8 cellular contexts compared by ENCODE assay signal in the genomic region with DNA sequence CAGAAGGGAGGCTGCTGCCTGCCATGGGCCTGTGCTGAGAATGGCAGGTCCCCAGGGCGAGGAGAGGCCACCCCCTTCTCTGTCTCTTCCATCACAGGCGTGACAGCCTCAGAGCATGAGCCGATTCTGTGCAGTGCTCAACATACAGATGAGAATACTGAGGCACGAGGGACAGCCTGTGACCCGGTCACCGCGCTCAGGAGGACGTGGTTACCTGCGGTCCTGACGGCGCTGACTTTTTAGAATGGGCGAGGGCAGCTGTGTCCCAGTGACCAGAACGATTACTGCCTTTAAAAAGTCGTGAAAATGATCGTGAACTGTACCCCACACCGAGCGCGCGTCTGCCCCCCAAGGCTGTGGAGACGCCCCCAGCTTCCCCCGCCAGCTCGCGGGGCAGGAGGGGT. TPM values are rescaled to one million over a fixed set of nuclear protein-coding genes. Genes with fewer than 3 reads are reported as not detected.
DNase-seq lines count a peak whose midpoint lies in the region; FAIRE-seq and TF ChIP-seq lines count a peak whose summit lies in the region.
"Not testable (repeated sequence)": the region's sequence is repeated elsewhere in the genome, so short reads cannot be mapped to it uniquely, and the experiment has no call there.

No MANE protein-coding gene starts in this region.

- not testable (repeated sequence) for H3K27me3 ChIP-seq in ascending aorta; small intestine (ENCODE audit: control insufficient read depth in 2 of 2, insufficient read depth in 2 of 2, low read length in 2 of 2); vagina

- H3K27ac ChIP-seq in ascending aorta (peak overlapping the region; percentile 71 to 89), mesodermal cell (ENCODE audit: low read depth, low read length, severe bottlenecking) (peak overlapping the region; percentile 23), small intestine (ENCODE audit: low read depth in 1 of 2, low read length in 1 of 2) (peak overlapping the region; percentile 35 to 72), vagina (peak overlapping the region; percentile 81)

- not testable (repeated sequence) for H3K9me3 ChIP-seq in ascending aorta; mesodermal cell (ENCODE audit: control insufficient read depth, low read length); small intestine (ENCODE audit: control insufficient read depth, low read depth); vagina

- H3K4me3 ChIP-seq in ascending aorta (peak overlapping the region; percentile 90 to 95), fibroblast of mammary gland (ENCODE audit: control insufficient read depth, low read depth, low read length) (peak overlapping the region; percentile 65), mesodermal cell (ENCODE audit: extremely low read depth, insufficient read depth, low read length, poor library complexity, severe bottlenecking) (peak overlapping the region; percentile 59), small intestine (ENCODE audit: low read depth in 1 of 2, low read length in 2 of 2) (peak overlapping the region in 1 of 2 donors; percentile 71), vagina (peak overlapping the region; percentile 86 to 88)

- not testable (repeated sequence) for TF ChIP-seq CTCF in ascending aorta (IDR thresholded peaks at IDR 0.05); fibroblast of mammary gland (conservative IDR thresholded peaks at IDR 0.05; ENCODE audit: control insufficient read depth, insufficient read depth, low read depth, low read length); vagina (IDR thresholded peaks at IDR 0.05)

- H3K4me1 ChIP-seq in ascending aorta; mesodermal cell (ENCODE audit: control insufficient read depth, insufficient read depth, low read length, poor library complexity, severe bottlenecking); small intestine (ENCODE audit: control insufficient read depth in 2 of 2, insufficient read depth in 1 of 2, low read depth in 1 of 2, low read length in 1 of 2): not testable (repeated sequence)
- peaks cover 13% of the 10 kb centered on the region for H3K4me1 ChIP-seq in vagina

- not testable (repeated sequence) for H3K36me3 ChIP-seq in ascending aorta; mesodermal cell (ENCODE audit: control insufficient read depth, insufficient read depth, low read length); small intestine (ENCODE audit: control insufficient read depth in 2 of 2, insufficient read depth in 2 of 2, low read length in 2 of 2); vagina

- DNase-seq in H4 (ENCODE audit: low spot score) = peak; percentile 21
- peak; percentile 61 for DNase-seq in NCI-H82 (lab: John Stamatoyannopoulos, UW)
- peak; percentile 28 to 34 for DNase-seq in activated CD4-positive, alpha-beta T cell treated with anti-CD3 and anti-CD28 coated beads for 4 hours
- peak in 1 of 2 donors; percentile 67 for DNase-seq in ascending aorta (ENCODE audit: low spot score in 2 of 2)
- not testable (repeated sequence) for DNase-seq in fibroblast of mammary gland (ENCODE audit: low read depth); vagina (ENCODE audit: extremely low spot score in 2 of 2)
- DNase-seq in small intestine = peak; percentile 29

- WGBS in mesodermal cell (ENCODE audit: insufficient coverage in 2 of 2), 2 experiments = 0 to 2% methylated on average over 14 to 21 of the region's 23 CpGs
- 0% methylated on average over 22 to 23 of the region's 23 CpGs for WGBS in small intestine, 3 donors

- not testable (repeated sequence) for TF ChIP-seq POLR2A in vagina (IDR thresholded peaks at IDR 0.05)

- FAIRE-seq in small intestine (lab: Jason Lieb, UNC) = not testable (repeated sequence)

- intact Hi-C loops in ascending aorta (cut with DNase I) = loop anchor here (5.0 kb wide), 2 partner anchors 250 to 330 kb away; partner anchors contain the start of genes GLYR1, UBN1 and ZNF500
- intact Hi-C loops in vagina (cut with DNase I) = not testable (repeated sequence)

RNA-seq across cellular contexts. Expression of gene EEF2KMT, which starts 0.5 kb away (rescaled TPM):
- total RNA-seq in H4 (2014; rRNA removed; shearing (Covaris generic)) = 10.5 and 16.6 TPM in 2 replicates
- total RNA-seq in ascending aorta (2.8 TPM), vagina (15.7 TPM)
- polyA plus RNA-seq in mesodermal cell (2013, experiment 1 of 2) = 7.7 TPM
- 7.9 TPM for polyA plus RNA-seq in mesodermal cell (2013, experiment 2 of 2)
- polyA plus RNA-seq in small intestine = 1 to 10 TPM; 4.5 to 9.7 (median 4.9) TPM

RNA-seq across cellular contexts. Expression of gene ALG1, which starts 25.4 kb away (rescaled TPM):
- 12.0 and 14.9 TPM in 2 replicates for total RNA-seq in H4 (2014; rRNA removed; shearing (Covaris generic))
- 27.2 TPM for total RNA-seq in ascending aorta
- polyA plus RNA-seq in mesodermal cell (2013, experiment 1 of 2) = 14.6 TPM
- polyA plus RNA-seq in mesodermal cell (2013, experiment 2 of 2) = 12.7 TPM
- 10 to 100 TPM in 1 of 3 donors, 1 to 10 TPM in 2; 4.6 to 35.4 (median 5.6) TPM for polyA plus RNA-seq in small intestine
- 22.8 TPM for total RNA-seq in vagina

RNA-seq across cellular contexts. Expression of gene C16orf89, which starts 31.3 kb away (rescaled TPM):
- total RNA-seq in H4 (2014; rRNA removed; shearing (Covaris generic)) = 1.0 and 3.6 TPM in 2 replicates
- total RNA-seq in ascending aorta = 4.6 TPM
- polyA plus RNA-seq in mesodermal cell (2013, experiment 1 of 2) = 3.5 TPM
- 2.3 TPM for polyA plus RNA-seq in mesodermal cell (2013, experiment 2 of 2)
- polyA plus RNA-seq in small intestine = 1 to 10 TPM in 2 of 3 donors, not detected in 1; 1.1 to 2.5 TPM
- 4.4 TPM for total RNA-seq in vagina

Comparison
In these comparisons a context has a peak if more than half of its experiments do, and no peak if none do; other contexts are left out.
1. H3K27ac ChIP-seq: peak in every context shown above with its lines; median percentile 81 in vagina; 80 in ascending aorta; 54 in small intestine; 23 in mesodermal cell.